In the genomic region with DNA sequence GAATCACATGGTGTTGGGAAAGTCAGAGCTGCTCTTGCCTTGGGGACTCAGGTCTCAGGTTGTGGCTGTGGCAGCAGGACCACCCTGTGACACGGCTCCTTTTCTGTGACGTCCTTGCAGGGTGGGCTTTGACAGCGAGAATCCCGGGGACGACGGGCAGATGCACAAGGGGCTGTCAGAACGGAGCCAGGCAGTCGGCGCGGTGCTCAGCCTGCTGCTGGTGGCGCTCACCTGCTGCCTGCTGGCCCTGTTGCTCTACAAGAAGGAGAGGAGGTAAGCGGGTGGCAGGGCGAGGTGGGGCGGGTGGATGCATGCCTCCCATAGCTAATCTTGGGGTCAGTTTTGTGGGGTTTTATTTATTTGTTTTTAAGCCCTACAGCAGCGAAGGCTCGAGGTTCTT, we compare ENCODE assay signal across 1 cellular context.
TF ChIP-seq lines count a peak whose summit lies in the region.

No MANE protein-coding gene starts in this region.

TF ChIP-seq in H1, 55 proteins besides CTCF, POLR2A, EP300 and RAD21:
- TF ChIP-seq TAF7 (optimal IDR thresholded peaks at IDR 0.05; ENCODE audit: borderline replicate concordance, low read depth, low read length) (no peak), CHD2 (IDR thresholded peaks at IDR 0.05; ENCODE audit: low read length) (no peak), RBBP5 (IDR thresholded peaks at IDR 0.05; ENCODE audit: borderline replicate concordance, low read depth, low read length) (no peak), HDAC2 (IDR thresholded peaks at IDR 0.05; ENCODE audit: borderline replicate concordance in 1 of 2, low read depth in 2 of 2, low read length in 2 of 2) (no peak), JUND (IDR thresholded peaks at IDR 0.05; ENCODE audit: low read length) (no peak), CHD1 (IDR thresholded peaks at IDR 0.05; ENCODE audit: low read depth, low read length) (no peak), GTF2F1 (IDR thresholded peaks at IDR 0.05; ENCODE audit: borderline replicate concordance, low read depth, low read length) (no peak), KDM5A (IDR thresholded peaks at IDR 0.05; ENCODE audit: low read length) (no peak), SP1 (IDR thresholded peaks at IDR 0.05; ENCODE audit: low read depth, low read length) (no peak), CEBPB (IDR thresholded peaks at IDR 0.05; ENCODE audit: low read depth, low read length) (no peak), CTBP2 (IDR thresholded peaks at IDR 0.05; ENCODE audit: borderline replicate concordance, insufficient read depth, insufficient read length, low read length) (no peak), GABPA (IDR thresholded peaks at IDR 0.05; ENCODE audit: borderline replicate concordance, insufficient read depth, low read length) (no peak)
- TF ChIP-seq, protein P1, sequence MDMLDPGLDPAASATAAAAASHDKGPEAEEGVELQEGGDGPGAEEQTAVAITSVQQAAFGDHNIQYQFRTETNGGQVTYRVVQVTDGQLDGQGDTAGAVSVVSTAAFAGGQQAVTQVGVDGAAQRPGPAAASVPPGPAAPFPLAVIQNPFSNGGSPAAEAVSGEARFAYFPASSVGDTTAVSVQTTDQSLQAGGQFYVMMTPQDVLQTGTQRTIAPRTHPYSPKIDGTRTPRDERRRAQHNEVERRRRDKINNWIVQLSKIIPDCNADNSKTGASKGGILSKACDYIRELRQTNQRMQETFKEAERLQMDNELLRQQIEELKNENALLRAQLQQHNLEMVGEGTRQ (IDR thresholded peaks at IDR 0.05; ENCODE audit: low read length): no peak
TF ChIP-seq in H1: peak in this region for 0.
